In genomic region chr1:55870076-55870475, GRCh38 we compare ENCODE assay signal across 15 cellular contexts.
DNase-seq lines count a peak whose midpoint lies in the region; TF ChIP-seq lines count a peak whose summit lies in the region.
"Had no signal": no experiment of that assay in that cellular context is flagged by ENCODE, and none has a peak within 500 bp of the region (broad histone marks: within the 10 kb centered on the region; RNA-seq: fewer than 3 reads in every experiment).

No MANE protein-coding gene starts in this region.

- DNase-seq in AG09309 (ENCODE audit: low read depth): peak; percentile 46
- DNase-seq in LHCN-M2 (ENCODE audit: low read depth): peak; percentile 64
- DNase-seq in fibroblast of peridontal ligament (ENCODE audit: extremely low read depth): peak; percentile 89
- peak; percentile 77 for DNase-seq in skeletal muscle cell (ENCODE audit: low read depth)
- DNase-seq in DMS53 treated with DMSO at 0.1 percent for 48 hours (lab: John Stamatoyannopoulos, UW; ENCODE audit: unreplicated experiment): no peak
- no peak for DNase-seq in DMS153 treated with DMSO at 0.1 percent for 48 hours (lab: John Stamatoyannopoulos, UW; ENCODE audit: unreplicated experiment)
- DNase-seq in NOMO-1 (lab: John Stamatoyannopoulos, UW; ENCODE audit: unreplicated experiment in 2 of 2): no peak
- no peak for DNase-seq in stomach
- DNase-seq: CD4-positive, alpha-beta memory T cell; NCI-H1436; NCI-H2081; NCI-H510A treated with DMSO at 0.1 percent for 48 hours; RPMI8226; SJCRH30 had no signal

- intact Hi-C loops in stomach (cut with DNase I; ENCODE audit: low total_unique reads): no loop called here

- H3K4me3 ChIP-seq in AG09309 (ENCODE audit: control insufficient read depth, low read depth, low read length) (no peak overlapping the region), skeletal muscle cell (ENCODE audit: low read depth, low read length) (no peak overlapping the region), stomach (no peak overlapping the region)
- H3K4me3 ChIP-seq: HAP-1, SJCRH30 had no signal

- H3K9me3 ChIP-seq in stomach: no peaks in the 10 kb centered on the region
- H3K9me3 ChIP-seq: HAP-1, SJCRH30 had no signal

- no peaks in the 10 kb centered on the region for H3K4me1 ChIP-seq in stomach
- H3K4me1 ChIP-seq: HAP-1, SJCRH30 had no signal

- no peaks in the 10 kb centered on the region for H3K27me3 ChIP-seq in stomach

- TF ChIP-seq CTCF in AG09309 (IDR thresholded peaks at IDR 0.05; ENCODE audit: control insufficient read depth, insufficient read depth, low read depth, low read length, missing control alignments) (no peak), stomach (IDR thresholded peaks at IDR 0.05) (no peak)

- TF ChIP-seq EP300 in stomach (IDR thresholded peaks at IDR 0.05): no peak

- no peaks in the 10 kb centered on the region for H3K36me3 ChIP-seq in stomach
- H3K36me3 ChIP-seq: HAP-1, SJCRH30 had no signal

- no peak overlapping the region for H3K27ac ChIP-seq in stomach
- H3K27ac ChIP-seq: SJCRH30 had no signal

- no peak for TF ChIP-seq POLR2A in stomach (IDR thresholded peaks at IDR 0.05)

Comparison
In these comparisons a context has a peak if more than half of its experiments do, and no peak if none do; other contexts are left out.
1. DNase-seq: peak in AG09309 (single experiment), LHCN-M2 (single experiment), fibroblast of peridontal ligament (single experiment) and skeletal muscle cell (single experiment); none in DMS53 treated with DMSO at 0.1 percent for 48 hours (single experiment), DMS153 treated with DMSO at 0.1 percent for 48 hours (single experiment), NOMO-1 (0 of 2) and stomach (single experiment).